In the genomic region with DNA sequence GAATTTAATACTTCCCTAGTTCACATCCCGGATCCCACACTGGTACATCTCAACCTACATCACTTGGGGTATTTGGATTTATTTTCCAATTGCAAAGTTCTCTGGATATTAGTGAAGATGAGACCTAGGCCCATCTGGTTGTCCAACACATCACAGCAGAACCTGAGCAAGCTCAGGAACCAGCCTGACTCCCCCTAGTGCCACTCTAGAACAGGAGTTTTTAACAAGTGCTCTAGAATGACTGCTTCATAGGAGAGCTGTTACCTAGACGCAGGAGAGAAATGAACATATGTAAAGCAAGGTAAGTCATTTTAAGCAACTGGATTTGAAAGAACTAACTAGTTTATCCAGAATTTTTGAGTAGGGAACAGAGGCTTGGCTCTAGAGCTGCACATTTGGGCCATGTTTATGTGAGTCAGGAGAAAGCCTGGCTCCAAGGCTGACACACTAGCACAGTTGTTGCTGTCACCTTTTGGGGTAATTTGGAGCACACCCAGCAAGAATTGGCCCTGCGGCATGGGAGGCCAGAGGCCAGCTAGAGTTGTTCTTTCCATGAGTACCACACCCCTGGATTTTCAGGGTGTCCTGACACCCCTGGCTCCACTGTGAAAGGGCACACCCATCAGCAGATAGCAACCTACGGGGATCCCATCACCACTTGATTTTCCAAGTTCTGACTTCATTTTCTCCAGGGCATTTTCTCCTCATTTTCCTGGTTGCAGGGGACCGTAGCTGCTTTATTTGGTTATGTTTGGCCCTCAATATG, we compare ENCODE assay signal across 11 cellular contexts.
DNase-seq lines count a peak whose midpoint lies in the region; ATAC-seq and TF ChIP-seq lines count a peak whose summit lies in the region.
"Had no signal": no experiment of that assay in that cellular context is flagged by ENCODE, and none has a peak within 500 bp of the region (broad histone marks: within the 10 kb centered on the region; RNA-seq: fewer than 3 reads in every experiment).

No MANE protein-coding gene starts in this region.

- H3K4me1 Mint-ChIP-seq in activated CD8-positive, alpha-beta memory T cell treated with anti-CD3 and anti-CD28 coated beads, Interleukin-2, amount 10 ng/mL, durations not matched to agents 7 days and 5 days = no peaks in the 10 kb centered on the region

- no peak for TF ChIP-seq CTCF in fibroblast of lung (conservative IDR thresholded peaks at IDR 0.05 in 1 of 2, IDR thresholded peaks at IDR 0.05 in 1 of 2; ENCODE audit: low read depth in 1 of 2, low read length in 2 of 2)
- TF ChIP-seq CTCF in dorsolateral prefrontal cortex (IDR thresholded peaks at IDR 0.05 in 54 of 56, conservative IDR thresholded peaks at IDR 0.05 in 2 of 56; ENCODE audit: low read depth in 1 of 56, partially characterized antibody in 56 of 56) = no peak

- no peaks in the 10 kb centered on the region for H3K27me3 ChIP-seq in fibroblast of lung (ENCODE audit: control insufficient read depth, insufficient read depth, low read length)
- no peaks in the 10 kb centered on the region for H3K27me3 ChIP-seq in aorta (ENCODE audit: control insufficient read depth in 1 of 2, insufficient read depth in 2 of 2, low read length in 1 of 2)
- H3K27me3 ChIP-seq in dorsolateral prefrontal cortex = no peaks in the 10 kb centered on the region
- H3K27me3 ChIP-seq: tibial nerve had no signal

- CTCF ChIA-PET in activated CD8-positive, alpha-beta memory T cell treated with anti-CD3 and anti-CD28 coated beads, Interleukin-2, amount 10 ng/mL, durations not matched to agents 7 days and 5 days (lab: Charles Lee) = no interaction called here

- no peaks in the 10 kb centered on the region for H4K20me1 ChIP-seq in fibroblast of lung (ENCODE audit: control insufficient read depth, extremely low read depth, insufficient read depth, low read length)

- H3K27ac ChIP-seq in fibroblast of lung (ENCODE audit: insufficient read depth, low read length) = no peak overlapping the region
- H3K27ac ChIP-seq in aorta (ENCODE audit: low read depth in 1 of 2, low read length in 2 of 2) = no peak overlapping the region
- no peak overlapping the region for H3K27ac ChIP-seq in dorsolateral prefrontal cortex

- H3K9me3 ChIP-seq in fibroblast of lung (ENCODE audit: control insufficient read depth, insufficient read depth, low read depth, low read length) = no peaks in the 10 kb centered on the region
- H3K9me3 ChIP-seq in aorta (ENCODE audit: control insufficient read depth, low read length) = no peaks in the 10 kb centered on the region
- H3K9me3 ChIP-seq: tibial nerve had no signal

- peak; percentile 56 for ATAC-seq in aorta (ENCODE audit: low FRiP score)
- ATAC-seq in activated CD8-positive, alpha-beta memory T cell treated with anti-CD3 and anti-CD28 coated beads, Interleukin-2, amount 10 ng/mL, durations not matched to agents 7 days and 5 days = no peak

- H2AFZ ChIP-seq in fibroblast of lung (ENCODE audit: low read length) = peak overlapping the region; percentile 26

- H3K36me3 Mint-ChIP-seq in activated CD8-positive, alpha-beta memory T cell treated with anti-CD3 and anti-CD28 coated beads, Interleukin-2, amount 10 ng/mL, durations not matched to agents 7 days and 5 days = no peaks in the 10 kb centered on the region

- WGBS in aorta, 2 donors = 80 to 89% methylated on average over 5 of the region's 5 CpGs

- H3K4me2 ChIP-seq in fibroblast of lung (ENCODE audit: extremely low read depth, insufficient read depth, low read length) = no peak overlapping the region

- no peaks in the 10 kb centered on the region for H3K9me3 Mint-ChIP-seq in activated CD8-positive, alpha-beta memory T cell treated with anti-CD3 and anti-CD28 coated beads, Interleukin-2, amount 10 ng/mL, durations not matched to agents 7 days and 5 days (ENCODE audit: low read depth)

- no peak overlapping the region for H3K4me3 Mint-ChIP-seq in activated CD8-positive, alpha-beta memory T cell treated with anti-CD3 and anti-CD28 coated beads, Interleukin-2, amount 10 ng/mL, durations not matched to agents 7 days and 5 days

- H3K27ac Mint-ChIP-seq in activated CD8-positive, alpha-beta memory T cell treated with anti-CD3 and anti-CD28 coated beads, Interleukin-2, amount 10 ng/mL, durations not matched to agents 7 days and 5 days = no peak overlapping the region

- no peaks in the 10 kb centered on the region for H3K36me3 ChIP-seq in fibroblast of lung (ENCODE audit: control insufficient read depth, insufficient read depth, low read length)
- no peaks in the 10 kb centered on the region for H3K36me3 ChIP-seq in aorta (ENCODE audit: control insufficient read depth in 1 of 2, insufficient read depth in 2 of 2, low read length in 1 of 2)
- H3K36me3 ChIP-seq: tibial nerve had no signal

- intact Hi-C loops in aorta (cut with DNase I) = no loop called here
- intact Hi-C loops in dorsolateral prefrontal cortex (cut with DNase I) = no loop called here

- H3K4me3 ChIP-seq in fibroblast of lung (replicated peaks in 1 of 4; ENCODE audit: control extremely low read depth in 1 of 4, insufficient read depth in 1 of 4, low read depth in 3 of 4, low read length in 4 of 4) (no peak overlapping the region), aorta (ENCODE audit: low read length in 2 of 2) (no peak overlapping the region), dorsolateral prefrontal cortex (no peak overlapping the region)
- H3K4me3 ChIP-seq: tibial nerve had no signal

- H3K9ac ChIP-seq in fibroblast of lung (ENCODE audit: insufficient read depth, low read length) = no peak overlapping the region

- DNase-seq in SIG-M5 treated with dmso at 0.1 percent for 504 hours (lab: John Stamatoyannopoulos, UW; ENCODE audit: unreplicated experiment) (peak; percentile 6), SIG-M5 (lab: John Stamatoyannopoulos, UW) (no peak), MV-4-11 (lab: John Stamatoyannopoulos, UW) (peak; percentile 39), fibroblast of lung (ENCODE audit: low read depth in 2 of 2) (no peak), aorta (peak in 1 of 2 donors; percentile 45), NCI-H2029 (lab: John Stamatoyannopoulos, UW) (no peak), dorsolateral prefrontal cortex (no peak)
- DNase-seq in activated CD8-positive, alpha-beta memory T cell treated with anti-CD3 and anti-CD28 coated beads, Interleukin-2, amount 10 ng/mL, durations not matched to agents 7 days and 5 days = no peak
- DNase-seq: NCI-H1105; stimulated activated CD4-positive, alpha-beta T cell treated with anti-CD3 and anti-CD28 coated beads, Interleukin-2, amount 100 ng/mL, for 24 hours had no signal

- H3K79me2 ChIP-seq in fibroblast of lung (ENCODE audit: control insufficient read depth, insufficient read depth, low read length) = no peaks in the 10 kb centered on the region

- H3K4me1 ChIP-seq in fibroblast of lung (ENCODE audit: control insufficient read depth, extremely low read depth, insufficient read depth, low read length) (peaks cover 11% of the 10 kb centered on the region), aorta (ENCODE audit: control insufficient read depth in 1 of 2, insufficient read depth in 2 of 2, low read length in 2 of 2) (no peaks in the 10 kb centered on the region)

- no peaks in the 10 kb centered on the region for H3K27me3 Mint-ChIP-seq in activated CD8-positive, alpha-beta memory T cell treated with anti-CD3 and anti-CD28 coated beads, Interleukin-2, amount 10 ng/mL, durations not matched to agents 7 days and 5 days

Comparison
In these comparisons a context has a peak if more than half of its experiments do, and no peak if none do; other contexts are left out.
1. DNase-seq: peak in SIG-M5 treated with dmso at 0.1 percent for 504 hours (single experiment) and MV-4-11 (single experiment); none in SIG-M5 (single experiment), fibroblast of lung (0 of 2), NCI-H2029 (single experiment), activated CD8-positive, alpha-beta memory T cell treated with anti-CD3 and anti-CD28 coated beads, Interleukin-2, amount 10 ng/mL, durations not matched to agents 7 days and 5 days (single experiment) and dorsolateral prefrontal cortex (0 of 10).